ENCODE assay signal across 8 cellular contexts in genomic region chr14:63388766-63389431, GRCh38.
DNase-seq lines count a peak whose midpoint lies in the region; ATAC-seq, FAIRE-seq and TF ChIP-seq lines count a peak whose summit lies in the region.

No MANE protein-coding gene starts in this region.

- no peak for TF ChIP-seq POLR2A in GM12891 (IDR thresholded peaks at IDR 0.05; ENCODE audit: low read depth, low read length)
- TF ChIP-seq POLR2A in stomach (IDR thresholded peaks at IDR 0.05): no peak

- FAIRE-seq in A204.1 (lab: Jason Lieb, UNC): peak; percentile 57
- peak; percentile 91 for FAIRE-seq in GM12891 (lab: Jason Lieb, UNC)

- peak overlapping the region in 2 of 10 donors; percentile 8 to 29 for H3K27ac Mint-ChIP-seq in naive thymus-derived CD8-positive, alpha-beta T cell

- WGBS in stomach, 5 donors: 46 to 54% (median 54%) methylated on average over 8 of the region's 8 CpGs

- no peaks in the 10 kb centered on the region for H3K9me3 Mint-ChIP-seq in naive thymus-derived CD8-positive, alpha-beta T cell

- no peaks in the 10 kb centered on the region for H3K9me3 ChIP-seq in stomach

- H3K4me1 ChIP-seq in stomach: no peaks in the 10 kb centered on the region

- peak; percentile 21 for DNase-seq in GM12891 (ENCODE audit: insufficient read length, low spot score)
- DNase-seq in NCI-H460 (ENCODE audit: extremely low read depth, low read depth): peak; percentile 43
- DNase-seq in activated CD8-positive, alpha-beta memory T cell treated with anti-CD3 and anti-CD28 coated beads for 4 hours (ENCODE audit: low read depth in 2 of 2): peak; percentile 4 to 14
- peak; percentile 4 for DNase-seq in epithelial cell of proximal tubule (ENCODE audit: low read depth)
- DNase-seq in naive thymus-derived CD8-positive, alpha-beta T cell: peak; percentile 4 to 66 (median 30)
- DNase-seq in stomach: peak; percentile 65

- peaks cover 5 to 7% (median 5%) of the 10 kb centered on the region in 4 donors for H3K4me1 Mint-ChIP-seq in naive thymus-derived CD8-positive, alpha-beta T cell

- H3K27me3 Mint-ChIP-seq in naive thymus-derived CD8-positive, alpha-beta T cell: no peaks in the 10 kb centered on the region

- ATAC-seq in HG02973 (IDR thresholded peaks at IDR 0.05; ENCODE audit: unreplicated experiment): peak; percentile 69
- ATAC-seq in naive thymus-derived CD8-positive, alpha-beta T cell: peak; percentile 53 to 59

- TF ChIP-seq CTCF in epithelial cell of proximal tubule (conservative IDR thresholded peaks at IDR 0.05; ENCODE audit: low read depth, low read length) (peak; percentile 96), stomach (IDR thresholded peaks at IDR 0.05) (peak in 5 of 7 experiments; percentile 65 to 84 (median 76))

- no peak overlapping the region for H3K27ac ChIP-seq in stomach

- no peak overlapping the region for H3K4me3 Mint-ChIP-seq in naive thymus-derived CD8-positive, alpha-beta T cell

- no peak for TF ChIP-seq EP300 in stomach (IDR thresholded peaks at IDR 0.05)

- intact Hi-C loops in stomach (cut with DNase I; ENCODE audit: low total_unique reads): no loop called here

- no peak overlapping the region for H3K4me3 ChIP-seq in epithelial cell of proximal tubule (ENCODE audit: low read depth, low read length)
- no peak overlapping the region for H3K4me3 ChIP-seq in stomach

- POLR2A ChIA-PET in naive thymus-derived CD8-positive, alpha-beta T cell (lab: Charles Lee): interaction anchor here (0.5 to 1.0 kb wide), 4 partner anchors 119 to 626 kb away, joined by 3 to 4 read pairs (median 3); no protein-coding TSS in a partner anchor

- H3K36me3 Mint-ChIP-seq in naive thymus-derived CD8-positive, alpha-beta T cell: peaks cover 5 to 91% (median 32%) of the 10 kb centered on the region in 3 donors

- peaks cover 17 to 86% (median 78%) of the 10 kb centered on the region in 4 donors for H3K36me3 ChIP-seq in stomach

- no peaks in the 10 kb centered on the region for H3K27me3 ChIP-seq in stomach

TF ChIP-seq in GM12891, 5 proteins besides CTCF, POLR2A, EP300 and RAD21:
- TF ChIP-seq PAX5 (IDR thresholded peaks at IDR 0.05; ENCODE audit: insufficient read depth, low read length, severe bottlenecking) (no peak), POLR2AphosphoS5 (IDR thresholded peaks at IDR 0.05; ENCODE audit: low read depth, low read length) (no peak), TAF1 (IDR thresholded peaks at IDR 0.05; ENCODE audit: low read depth, low read length) (no peak), POU2F2 (IDR thresholded peaks at IDR 0.05; ENCODE audit: low read depth, low read length) (no peak)

Comparison
In these comparisons a context has a peak if more than half of its experiments do, and no peak if none do; other contexts are left out.
1. DNase-seq: peak in every context shown above with its lines; median percentile 65 in stomach; 43 in NCI-H460; 30 in naive thymus-derived CD8-positive, alpha-beta T cell; 21 in GM12891; 9 in activated CD8-positive, alpha-beta memory T cell treated with anti-CD3 and anti-CD28 coated beads for 4 hours; 4 in epithelial cell of proximal tubule.